ENCODE assay signal across 30 cellular contexts in the genomic region with DNA sequence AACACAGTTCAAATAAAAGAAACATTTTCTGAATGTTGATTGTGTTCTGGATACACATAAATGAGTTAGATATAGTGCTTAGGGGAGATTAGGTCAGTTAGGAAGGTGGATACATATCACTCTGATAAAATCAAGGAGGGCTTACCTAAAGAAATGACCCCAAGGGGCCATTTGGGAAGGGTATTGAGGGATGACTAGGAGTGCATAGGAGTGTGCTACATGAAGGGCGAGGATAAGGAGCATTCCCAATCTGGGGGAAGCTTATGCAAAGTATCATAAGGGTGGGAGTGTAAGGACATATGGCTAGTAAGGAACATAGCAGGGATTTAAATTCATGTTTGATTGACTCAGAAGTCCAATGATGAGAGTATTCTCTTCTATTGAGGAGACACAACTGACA.
"Had no signal": no experiment of that assay in that cellular context is flagged by ENCODE, and none has a peak within 500 bp of the region (broad histone marks: within the 10 kb centered on the region; RNA-seq: fewer than 3 reads in every experiment).

No MANE protein-coding gene starts in this region.

- H2AFZ ChIP-seq: neural progenitor cell, parathyroid adenoma had no signal

- H3K4me1 Mint-ChIP-seq: natural killer cell; stimulated activated memory B cell treated with anti-CD40 and anti-IgM and Interleukin-4, amounts not matched to agents 10 μg/mL and 1 μg/mL and 100 μg/mL, for 72 hours; stimulated activated naive CD8-positive, alpha-beta T cell treated with anti-CD3 and anti-CD28 coated beads, Interleukin-15, amount 100 ng/mL, for 72 hours had no signal

- H3K4me1 ChIP-seq: parathyroid adenoma, psoas muscle, right lobe of liver, sigmoid colon, spleen, suprapubic skin, testis, tibial artery, transverse colon, upper lobe of right lung, uterus had no signal

- H3K27me3 ChIP-seq: neural progenitor cell, ovary, right lobe of liver, sigmoid colon, suprapubic skin, testis, transverse colon, upper lobe of right lung, uterus had no signal

- H3K4me3 ChIP-seq: neural progenitor cell, ovary, psoas muscle, right lobe of liver, sigmoid colon, spleen, suprapubic skin, testis, tibial artery, transverse colon, upper lobe of right lung, uterus had no signal

- H3K27me3 Mint-ChIP-seq: stimulated activated memory B cell treated with anti-CD40 and anti-IgM and Interleukin-4, amounts not matched to agents 10 μg/mL and 1 μg/mL and 100 μg/mL, for 72 hours had no signal

- H3K27ac Mint-ChIP-seq: natural killer cell; nephron; neural progenitor cell; progenitor cell of endocrine pancreas; stimulated activated memory B cell treated with anti-CD40 and anti-IgM and Interleukin-4, amounts not matched to agents 10 μg/mL and 1 μg/mL and 100 μg/mL, for 72 hours; stimulated activated naive CD8-positive, alpha-beta T cell treated with anti-CD3 and anti-CD28 coated beads, Interleukin-15, amount 100 ng/mL, for 72 hours; type B pancreatic cell had no signal

- H3K36me3 Mint-ChIP-seq: natural killer cell; neural progenitor cell; stimulated activated memory B cell treated with anti-CD40 and anti-IgM and Interleukin-4, amounts not matched to agents 10 μg/mL and 1 μg/mL and 100 μg/mL, for 72 hours; type B pancreatic cell had no signal

- FAIRE-seq: small intestine had no signal

- H3K9ac ChIP-seq: neural progenitor cell, parathyroid adenoma had no signal

- ATAC-seq: natural killer cell; psoas muscle; right cardiac atrium; right lobe of liver; stimulated activated memory B cell treated with anti-CD40 and anti-IgM and Interleukin-4, amounts not matched to agents 10 μg/mL and 1 μg/mL and 100 μg/mL, for 72 hours; stimulated activated naive CD8-positive, alpha-beta T cell treated with anti-CD3 and anti-CD28 coated beads, Interleukin-15, amount 100 ng/mL, for 72 hours; stimulated activated naive CD8-positive, alpha-beta T cell treated with anti-CD3 and anti-CD28 coated beads, Interleukin-15, Interleukin-2, amounts not matched to agents 100 U/mL and 50 U/mL, for 24 hours; upper lobe of right lung had no signal

- DNase-seq: natural killer cell; occipital lobe; ovary; posterior cingulate gyrus; psoas muscle; right cardiac atrium; right lobe of liver; sigmoid colon; small intestine; spleen; stimulated activated CD4-positive, alpha-beta T cell treated with anti-CD3 and anti-CD28 coated beads, Interleukin-12 subunit alpha, Interleukin-12 subunit beta, amount 100 ng/mL, for 4 hours; stimulated activated CD4-positive, alpha-beta T cell treated with anti-CD3 and anti-CD28 coated beads, Interleukin-1b, Interleukin-23, amount 100 ng/mL, for 48 hours; stimulated activated CD4-positive, alpha-beta T cell treated with anti-CD3 and anti-CD28 coated beads, Interleukin-4, amount 100 ng/mL, for 1 hour; stimulated activated CD4-positive, alpha-beta T cell treated with anti-CD3 and anti-CD28 coated beads, Interleukin-4, amount 100 ng/mL, for 4 hours; stimulated activated CD8-positive, alpha-beta memory T cell treated with anti-CD3 and anti-CD28 coated beads, Interleukin-4, amount 100 ng/mL, for 48 hours; stimulated activated naive CD4-positive, alpha-beta T cell; stimulated activated naive CD8-positive, alpha-beta T cell treated with anti-CD3 and anti-CD28 coated beads, Interleukin-15, amount 100 ng/mL, for 72 hours; stimulated activated naive CD8-positive, alpha-beta T cell treated with anti-CD3 and anti-CD28 coated beads, Interleukin-15, Interleukin-2, amounts not matched to agents 100 U/mL and 50 U/mL, for 24 hours; testis; tibial artery; transverse colon; upper lobe of right lung; uterus had no signal

- H3K36me3 ChIP-seq: neural progenitor cell, ovary, right lobe of liver, sigmoid colon, spleen, suprapubic skin, tibial artery, transverse colon, upper lobe of right lung, uterus had no signal

- H3K27ac ChIP-seq: neural progenitor cell, ovary, parathyroid adenoma, psoas muscle, right lobe of liver, sigmoid colon, spleen, suprapubic skin, testis, tibial artery, transverse colon, upper lobe of right lung, uterus had no signal

- H3K4me3 Mint-ChIP-seq: natural killer cell; nephron; neural progenitor cell; stimulated activated memory B cell treated with anti-CD40 and anti-IgM and Interleukin-4, amounts not matched to agents 10 μg/mL and 1 μg/mL and 100 μg/mL, for 72 hours; stimulated activated naive CD8-positive, alpha-beta T cell treated with anti-CD3 and anti-CD28 coated beads, Interleukin-15, amount 100 ng/mL, for 72 hours; type B pancreatic cell had no signal

- H3K4me2 ChIP-seq: neural progenitor cell had no signal

- H3K79me2 ChIP-seq: parathyroid adenoma had no signal

- H3K9me3 ChIP-seq: ovary, psoas muscle, right lobe of liver, sigmoid colon, spleen, suprapubic skin, testis, tibial artery, transverse colon, upper lobe of right lung, uterus had no signal

- H3K9me3 Mint-ChIP-seq: nephron; neural progenitor cell; stimulated activated naive CD8-positive, alpha-beta T cell treated with anti-CD3 and anti-CD28 coated beads, Interleukin-15, amount 100 ng/mL, for 72 hours; type B pancreatic cell had no signal
